ENCODE assay signal across 22 cellular contexts in the genomic region with DNA sequence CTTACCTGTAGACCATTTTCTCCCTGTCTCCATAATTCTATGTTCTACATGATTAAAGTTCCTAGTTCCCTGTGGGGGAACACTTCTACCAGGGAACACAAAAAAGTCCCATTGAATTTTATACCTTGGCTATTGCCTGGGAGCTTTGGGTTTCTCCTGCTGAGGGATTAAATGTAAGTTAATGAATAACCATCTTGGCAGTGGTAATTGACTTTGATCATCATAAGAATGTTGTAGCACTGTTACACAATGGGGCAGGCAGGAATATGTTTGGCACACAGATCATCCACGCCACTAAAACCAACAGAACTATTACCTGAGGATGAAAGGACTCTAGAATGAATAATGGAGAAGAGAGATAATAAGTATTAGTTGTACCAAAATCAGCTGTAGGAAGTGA.
A peak's percentile ranks its signal among the peaks of the same experiment; 100 is the strongest.
DNase-seq lines count a peak whose midpoint lies in the region; ATAC-seq and TF ChIP-seq lines count a peak whose summit lies in the region.
"Had no signal": no experiment of that assay in that cellular context is flagged by ENCODE, and none has a peak within 500 bp of the region (broad histone marks: within the 10 kb centered on the region; RNA-seq: fewer than 3 reads in every experiment).

No MANE protein-coding gene starts in this region.

- POLR2A ChIA-PET in Caco-2 (lab: Charles Lee), result no interaction called here

- no peaks in the 10 kb centered on the region for H3K27me3 Mint-ChIP-seq in Caco-2 (ENCODE audit: insufficient read depth, unreplicated experiment)
- no peaks in the 10 kb centered on the region for H3K27me3 Mint-ChIP-seq in activated T-helper 2 cell treated with anti-CD3 and anti-CD28 coated beads, Interferon-gamma antibody, Interleukin-2, Interleukin-4, amounts not matched to agents 10 μg/mL and 5 μg/mL and 100 μg/mL, durations not matched to agents 14 hours and 24 hours and 36 hours (ENCODE audit: low read depth)
- H3K27me3 Mint-ChIP-seq: activated CD4-positive, alpha-beta T cell treated with anti-CD3 and anti-CD28 coated beads, Interleukin-2, amount 10 ng/mL, durations not matched to agents 7 days and 5 days; naive B cell; stimulated activated naive CD8-positive, alpha-beta T cell treated with anti-CD3 and anti-CD28 coated beads, Interleukin-15, amount 100 ng/mL, for 72 hours had no signal

- peak; percentile 98 for ATAC-seq in left colon
- ATAC-seq: activated T-cell treated with anti-CD3 and anti-CD28 coated beads, Interleukin-2, amount 50 U/mL, for 4 hours; stimulated activated naive CD8-positive, alpha-beta T cell treated with anti-CD3 and anti-CD28 coated beads, Interleukin-15, amount 100 ng/mL, for 72 hours had no signal

- H3K4me3 ChIP-seq in Caco-2 (ENCODE audit: low read depth, low read length) (no peak overlapping the region), prostate gland (no peak overlapping the region)
- H3K4me3 ChIP-seq: GM23248, PC-9, thyroid gland had no signal

- no peaks in the 10 kb centered on the region for H3K4me1 Mint-ChIP-seq in Caco-2 (ENCODE audit: low read depth, unreplicated experiment)
- H3K4me1 Mint-ChIP-seq in activated T-helper 2 cell treated with anti-CD3 and anti-CD28 coated beads, Interferon-gamma antibody, Interleukin-2, Interleukin-4, amounts not matched to agents 10 μg/mL and 5 μg/mL and 100 μg/mL, durations not matched to agents 14 hours and 24 hours and 36 hours (ENCODE audit: low read depth), result no peaks in the 10 kb centered on the region
- H3K4me1 Mint-ChIP-seq: activated CD4-positive, alpha-beta T cell treated with anti-CD3 and anti-CD28 coated beads, Interleukin-2, amount 10 ng/mL, durations not matched to agents 7 days and 5 days; naive B cell; stimulated activated naive CD8-positive, alpha-beta T cell treated with anti-CD3 and anti-CD28 coated beads, Interleukin-15, amount 100 ng/mL, for 72 hours had no signal

- WGBS in prostate gland, result 48% methylated on average over 1 of the region's 1 CpG

- no peaks in the 10 kb centered on the region for H3K9me3 Mint-ChIP-seq in Caco-2 (ENCODE audit: unreplicated experiment)
- no peaks in the 10 kb centered on the region for H3K9me3 Mint-ChIP-seq in activated T-helper 2 cell treated with anti-CD3 and anti-CD28 coated beads, Interferon-gamma antibody, Interleukin-2, Interleukin-4, amounts not matched to agents 10 μg/mL and 5 μg/mL and 100 μg/mL, durations not matched to agents 14 hours and 24 hours and 36 hours
- H3K9me3 Mint-ChIP-seq: activated CD4-positive, alpha-beta T cell treated with anti-CD3 and anti-CD28 coated beads, Interleukin-2, amount 10 ng/mL, durations not matched to agents 7 days and 5 days; stimulated activated naive CD8-positive, alpha-beta T cell treated with anti-CD3 and anti-CD28 coated beads, Interleukin-15, amount 100 ng/mL, for 72 hours had no signal

- TF ChIP-seq POLR2A in prostate gland (IDR thresholded peaks at IDR 0.05), result no peak

- H3K27me3 ChIP-seq in Caco-2 (replicated peaks; ENCODE audit: control insufficient read depth, insufficient read depth, low read length) (no peaks in the 10 kb centered on the region), prostate gland (replicated peaks; ENCODE audit: insufficient read depth) (no peaks in the 10 kb centered on the region)
- H3K27me3 ChIP-seq: thyroid gland had no signal

- no peak for TF ChIP-seq CTCF in Caco-2 (IDR thresholded peaks at IDR 0.05; ENCODE audit: insufficient read depth in 1 of 2, low read depth in 1 of 2, low read length in 1 of 2, severe bottlenecking in 1 of 2, unreplicated experiment in 1 of 2)
- no peak for TF ChIP-seq CTCF in VCaP (conservative IDR thresholded peaks at IDR 0.05)
- TF ChIP-seq CTCF in prostate gland (IDR thresholded peaks at IDR 0.05), result no peak

- DNase-seq in Caco-2 (peak; percentile 40 to 59), left colon (no peak), prostate gland (ENCODE audit: low spot score) (peak; percentile 36), NCI-H2107 treated with DMSO at 0.1 percent for 48 hours (lab: John Stamatoyannopoulos, UW; ENCODE audit: unreplicated experiment) (no peak), NCI-H2196 treated with DMSO at 0.1 percent for 48 hours (lab: John Stamatoyannopoulos, UW; ENCODE audit: unreplicated experiment) (no peak)
- DNase-seq in activated T-cell treated with anti-CD3 and anti-CD28 coated beads, Interleukin-2, amount 50 U/mL, for 1 hour, result no peak
- no peak for DNase-seq in activated T-helper 2 cell treated with anti-CD3 and anti-CD28 coated beads, Interferon-gamma antibody, Interleukin-2, Interleukin-4, amounts not matched to agents 10 μg/mL and 5 μg/mL and 100 μg/mL, durations not matched to agents 14 hours and 24 hours and 36 hours (ENCODE audit: low spot score)
- DNase-seq: activated CD4-positive, alpha-beta T cell treated with anti-CD3 and anti-CD28 coated beads, Interleukin-2, amount 10 ng/mL, durations not matched to agents 7 days and 5 days; activated naive CD4-positive, alpha-beta T cell; activated T-cell treated with anti-CD3 and anti-CD28 coated beads, Interleukin-2, amount 50 U/mL, for 4 hours; DND-41; GM23248; mesendoderm; naive B cell; NCI-H1694 treated with DMSO at 0.1 percent for 48 hours; NCI-H510A treated with DMSO at 0.1 percent for 48 hours; PC-9; SHP77 treated with DMSO at 0.1 percent for 48 hours; stimulated activated naive CD8-positive, alpha-beta T cell treated with anti-CD3 and anti-CD28 coated beads, Interleukin-15, amount 100 ng/mL, for 72 hours; T-helper 9 cell; thyroid gland had no signal

- no peaks in the 10 kb centered on the region for H3K9me3 ChIP-seq in Caco-2
- H3K9me3 ChIP-seq in prostate gland, result no peaks in the 10 kb centered on the region
- H3K9me3 ChIP-seq: thyroid gland had no signal

- CTCF ChIA-PET in Caco-2 (lab: Charles Lee), result interaction anchor here (0.6 kb wide), 1 partner anchor 25 kb away, joined by 4 read pairs; no protein-coding TSS in a partner anchor

- no TSS peak for BruUV-seq in Caco-2 (replicated peaks; lab: Mats Ljungman, UMichigan)

- H3K4me1 ChIP-seq in Caco-2, result peaks cover 25% of the 10 kb centered on the region; the same call in 1 of the 2 replicates
- H3K4me1 ChIP-seq in prostate gland (replicated peaks), result no peaks in the 10 kb centered on the region
- H3K4me1 ChIP-seq: thyroid gland had no signal

- H3K4me3 Mint-ChIP-seq in Caco-2 (ENCODE audit: unreplicated experiment), result no peak overlapping the region
- H3K4me3 Mint-ChIP-seq in activated T-helper 2 cell treated with anti-CD3 and anti-CD28 coated beads, Interferon-gamma antibody, Interleukin-2, Interleukin-4, amounts not matched to agents 10 μg/mL and 5 μg/mL and 100 μg/mL, durations not matched to agents 14 hours and 24 hours and 36 hours (ENCODE audit: low read depth), result no peak overlapping the region
- H3K4me3 Mint-ChIP-seq: activated CD4-positive, alpha-beta T cell treated with anti-CD3 and anti-CD28 coated beads, Interleukin-2, amount 10 ng/mL, durations not matched to agents 7 days and 5 days; activated T-cell treated with anti-CD3 and anti-CD28 coated beads, Interleukin-2, amount 50 U/mL, for 4 hours; naive B cell; stimulated activated naive CD8-positive, alpha-beta T cell treated with anti-CD3 and anti-CD28 coated beads, Interleukin-15, amount 100 ng/mL, for 72 hours had no signal

- peak overlapping the region; percentile 31 for H3K27ac Mint-ChIP-seq in Caco-2 (ENCODE audit: unreplicated experiment)
- H3K27ac Mint-ChIP-seq in activated T-helper 2 cell treated with anti-CD3 and anti-CD28 coated beads, Interferon-gamma antibody, Interleukin-2, Interleukin-4, amounts not matched to agents 10 μg/mL and 5 μg/mL and 100 μg/mL, durations not matched to agents 14 hours and 24 hours and 36 hours, result no peak overlapping the region
- H3K27ac Mint-ChIP-seq: activated CD4-positive, alpha-beta T cell treated with anti-CD3 and anti-CD28 coated beads, Interleukin-2, amount 10 ng/mL, durations not matched to agents 7 days and 5 days; naive B cell; stimulated activated naive CD8-positive, alpha-beta T cell treated with anti-CD3 and anti-CD28 coated beads, Interleukin-15, amount 100 ng/mL, for 72 hours had no signal

- intact Hi-C loops in Caco-2 (cut with micrococcal nuclease; ENCODE audit: unreplicated experiment) (loop anchor here (5.0 kb wide), 1 partner anchor 94 kb away; no protein-coding TSS in a partner anchor), left colon (cut with DNase I, micrococcal nuclease) (no loop called here), prostate gland (cut with DNase I) (no loop called here)
- intact Hi-C loops in activated T-helper 2 cell treated with anti-CD3 and anti-CD28 coated beads, Interferon-gamma antibody, Interleukin-2, Interleukin-4, amounts not matched to agents 10 μg/mL and 5 μg/mL and 100 μg/mL, durations not matched to agents 14 hours and 24 hours and 36 hours (cut with micrococcal nuclease), result no loop called here

- no peaks in the 10 kb centered on the region for H3K36me3 Mint-ChIP-seq in Caco-2 (ENCODE audit: insufficient read depth, unreplicated experiment)
- H3K36me3 Mint-ChIP-seq in activated T-helper 2 cell treated with anti-CD3 and anti-CD28 coated beads, Interferon-gamma antibody, Interleukin-2, Interleukin-4, amounts not matched to agents 10 μg/mL and 5 μg/mL and 100 μg/mL, durations not matched to agents 14 hours and 24 hours and 36 hours (ENCODE audit: low read depth), result no peaks in the 10 kb centered on the region
- H3K36me3 Mint-ChIP-seq: naive B cell had no signal

- no peaks in the 10 kb centered on the region for H3K36me3 ChIP-seq in Caco-2 (ENCODE audit: control insufficient read depth, insufficient read depth, low read length)
- no peaks in the 10 kb centered on the region for H3K36me3 ChIP-seq in prostate gland
- H3K36me3 ChIP-seq: thyroid gland had no signal

- H3K27ac ChIP-seq in VCaP (peak overlapping the region; percentile 14; the same call in 1 of the 2 replicates), prostate gland (no peak overlapping the region)
- H3K27ac ChIP-seq: GM23248, PC-9, thyroid gland had no signal

Comparison
In these comparisons a context has a peak if more than half of its experiments do, and no peak if none do; other contexts are left out.
1. DNase-seq: peak in Caco-2 (2 of 2) and prostate gland (single experiment); none in left colon (0 of 2), NCI-H2107 treated with DMSO at 0.1 percent for 48 hours (single experiment), NCI-H2196 treated with DMSO at 0.1 percent for 48 hours (single experiment), activated T-cell treated with anti-CD3 and anti-CD28 coated beads, Interleukin-2, amount 50 U/mL, for 1 hour (single experiment) and activated T-helper 2 cell treated with anti-CD3 and anti-CD28 coated beads, Interferon-gamma antibody, Interleukin-2, Interleukin-4, amounts not matched to agents 10 μg/mL and 5 μg/mL and 100 μg/mL, durations not matched to agents 14 hours and 24 hours and 36 hours (single experiment).